In the genomic region with DNA sequence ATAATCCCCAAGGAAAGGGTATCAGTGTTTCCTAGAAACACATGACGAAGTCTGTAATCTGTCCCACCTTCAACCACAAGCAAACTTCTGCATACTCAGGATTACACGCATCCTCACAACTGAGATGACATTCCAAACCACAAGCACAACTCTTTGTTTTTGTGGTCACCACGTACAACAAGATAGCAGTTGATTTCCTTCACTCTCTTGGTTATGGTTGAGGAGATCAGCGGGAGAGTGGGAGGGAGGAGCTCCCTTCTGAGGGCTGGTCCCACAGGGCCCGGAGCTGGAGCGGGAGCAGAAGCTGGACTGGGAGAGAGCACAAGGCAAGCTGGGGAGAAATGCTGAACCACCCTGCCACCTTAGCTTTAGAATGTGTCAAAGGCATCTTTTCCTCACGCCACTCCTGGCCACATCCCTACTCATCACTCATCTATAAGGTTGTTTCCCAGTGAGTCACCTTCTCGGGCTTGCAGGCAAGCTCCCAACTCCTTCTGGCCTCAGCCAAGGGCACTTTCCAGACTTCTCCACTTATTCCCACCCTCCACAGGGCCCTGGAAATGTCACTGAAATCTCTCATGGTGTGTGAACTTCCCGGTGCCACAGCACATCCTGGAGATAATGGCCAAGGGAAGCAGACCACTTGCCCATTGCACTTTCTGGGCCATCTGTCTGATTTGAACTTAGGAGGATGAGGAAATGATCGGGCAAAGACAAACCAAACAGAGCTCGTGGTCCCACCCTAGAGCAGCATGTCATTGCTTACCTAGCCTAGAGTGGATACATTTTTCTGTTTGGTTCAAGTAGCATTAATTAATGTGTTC, we compare ENCODE assay signal across 12 cellular contexts.
A peak's percentile ranks its signal among the peaks of the same experiment; 100 is the strongest.
DNase-seq lines count a peak whose midpoint lies in the region; ATAC-seq and TF ChIP-seq lines count a peak whose summit lies in the region.
"Had no signal": no experiment of that assay in that cellular context is flagged by ENCODE, and none has a peak within 500 bp of the region (broad histone marks: within the 10 kb centered on the region; RNA-seq: fewer than 3 reads in every experiment).

No MANE protein-coding gene starts in this region.

- TF ChIP-seq POLR2A in GM18505 (IDR thresholded peaks at IDR 0.05; ENCODE audit: borderline replicate concordance, extremely low read depth, insufficient read depth, insufficient read length): no peak

- DNase-seq in AG08395 (ENCODE audit: low spot score): peak; percentile 80
- peak; percentile 94 for DNase-seq in HT1080 (ENCODE audit: low read depth)
- peak; percentile 74 for DNase-seq in amniotic epithelial cell (ENCODE audit: low read depth)
- DNase-seq in hepatic stellate cell (ENCODE audit: low spot score): peak; percentile 55
- no peak for DNase-seq in DMS114 treated with DMSO at 0.1 percent for 48 hours (lab: John Stamatoyannopoulos, UW; ENCODE audit: unreplicated experiment)
- DNase-seq in stimulated activated CD4-positive, alpha-beta T cell treated with anti-CD3 and anti-CD28 coated beads, Interleukin-4, amount 100 ng/mL, for 4 hours: no peak
- DNase-seq: activated naive CD4-positive, alpha-beta T cell treated with anti-CD3 and anti-CD28 coated beads for 36 hours; left lung; NK-92 treated with Interleukin-12 subunit alpha and Interleukin-12 subunit beta, amount 100 ng/mL, for 24 hours had no signal

- ATAC-seq in GM18505 (IDR thresholded peaks at IDR 0.05; ENCODE audit: unreplicated experiment) (no peak), HG02885 (IDR thresholded peaks at IDR 0.05; ENCODE audit: poor library complexity, unreplicated experiment) (no peak)
- ATAC-seq: left lung, WTC11 had no signal

Comparison
In these comparisons a context has a peak if more than half of its experiments do, and no peak if none do; other contexts are left out.
1. DNase-seq: peak in AG08395 (single experiment), HT1080 (single experiment), amniotic epithelial cell (single experiment) and hepatic stellate cell (single experiment); none in DMS114 treated with DMSO at 0.1 percent for 48 hours (single experiment) and stimulated activated CD4-positive, alpha-beta T cell treated with anti-CD3 and anti-CD28 coated beads, Interleukin-4, amount 100 ng/mL, for 4 hours (0 of 2).